8 cellular contexts compared by ENCODE assay signal in the genomic region with DNA sequence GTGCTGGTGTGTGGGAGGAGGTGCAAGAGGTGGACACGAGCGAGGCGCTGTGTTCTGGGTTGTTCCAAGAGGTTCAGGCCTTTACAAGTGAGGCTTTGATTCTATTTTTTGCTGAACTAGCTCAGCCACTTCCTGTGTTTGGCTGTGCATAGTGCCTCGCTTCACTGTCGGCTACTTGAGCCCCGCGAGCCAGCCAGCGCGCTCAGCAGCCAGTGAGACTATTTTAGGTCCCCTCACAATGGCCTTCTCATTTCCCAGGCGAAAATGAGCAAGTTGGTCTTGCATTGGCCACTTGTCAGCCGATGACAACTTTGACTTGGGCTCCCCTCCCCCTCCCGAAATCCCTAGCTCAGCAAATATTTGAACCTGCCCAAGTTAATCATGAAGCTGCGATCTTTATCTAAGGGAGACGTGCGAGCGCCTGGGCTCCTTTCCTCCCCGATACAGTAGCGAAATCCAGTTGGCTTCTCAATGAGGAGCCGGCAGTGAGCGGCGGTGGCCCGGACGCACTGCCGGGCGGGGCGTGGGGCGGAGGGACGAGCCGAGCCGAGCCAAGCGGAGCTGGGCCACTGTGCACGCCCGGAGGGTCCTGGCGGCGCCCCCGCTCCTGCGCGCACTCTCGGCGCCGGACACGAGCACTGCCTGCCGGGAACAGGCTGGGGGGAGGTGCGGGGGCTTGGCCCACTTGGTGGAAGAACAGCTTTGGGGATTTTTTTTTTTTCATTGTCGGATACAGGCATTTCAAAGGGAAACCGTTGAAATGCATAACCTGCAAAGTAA.
DNase-seq lines count a peak whose midpoint lies in the region; ATAC-seq and TF ChIP-seq lines count a peak whose summit lies in the region.

No MANE protein-coding gene starts in this region.

- H3K4me1 Mint-ChIP-seq in T-helper 1 cell treated with Interleukin-12 subunit alpha and Interleukin-12 subunit beta and Interleukin-4 antibody, amounts not matched to agents 30 μg/mL and 1 μg/mL, for 36 hours (ENCODE audit: low read depth) = peaks cover 61% of the 10 kb centered on the region

- H3K4me3 ChIP-seq in astrocyte of the spinal cord (ENCODE audit: low read depth, low read length) = peak overlapping the region; percentile 47
- peak overlapping the region; percentile 81 for H3K4me3 ChIP-seq in rectal smooth muscle tissue (ENCODE audit: low read length)

- no peaks in the 10 kb centered on the region for H3K27me3 ChIP-seq in rectal smooth muscle tissue (ENCODE audit: control insufficient read depth, insufficient read depth, low read length)

- ATAC-seq in GM19328 (IDR thresholded peaks at IDR 0.05; ENCODE audit: unreplicated experiment) = peak; percentile 74
- ATAC-seq in HG03457 (IDR thresholded peaks at IDR 0.05; ENCODE audit: unreplicated experiment) = peak; percentile 59

- H3K36me3 Mint-ChIP-seq in T-helper 1 cell treated with Interleukin-12 subunit alpha and Interleukin-12 subunit beta and Interleukin-4 antibody, amounts not matched to agents 30 μg/mL and 1 μg/mL, for 36 hours (ENCODE audit: low read depth) = peaks cover 25% of the 10 kb centered on the region

- DNase-seq in astrocyte of the spinal cord (ENCODE audit: low read depth, low spot score) (peak; percentile 67), hippocampal formation (lab: John Stamatoyannopoulos, UW) (peak; percentile 82 to 87), GOT3 (lab: John Stamatoyannopoulos, UW) (no peak)

- in situ Hi-C loops in astrocyte of the spinal cord (cut with HindIII; ENCODE audit: low sequenced_read_pairs) = no loop called here

- TF ChIP-seq CTCF in C4-2B (conservative IDR thresholded peaks at IDR 0.05) = no peak
- no peak for TF ChIP-seq CTCF in astrocyte of the spinal cord (IDR thresholded peaks at IDR 0.05; ENCODE audit: low read depth, low read length)

- H3K4me3 Mint-ChIP-seq in T-helper 1 cell treated with Interleukin-12 subunit alpha and Interleukin-12 subunit beta and Interleukin-4 antibody, amounts not matched to agents 30 μg/mL and 1 μg/mL, for 36 hours = peak overlapping the region; percentile 89

- no peaks in the 10 kb centered on the region for H3K27me3 Mint-ChIP-seq in T-helper 1 cell treated with Interleukin-12 subunit alpha and Interleukin-12 subunit beta and Interleukin-4 antibody, amounts not matched to agents 30 μg/mL and 1 μg/mL, for 36 hours (ENCODE audit: low read depth)

- H3K4me1 ChIP-seq in rectal smooth muscle tissue (ENCODE audit: control insufficient read depth, insufficient read depth, low read length) = peaks cover 47% of the 10 kb centered on the region

- H3K27ac Mint-ChIP-seq in T-helper 1 cell treated with Interleukin-12 subunit alpha and Interleukin-12 subunit beta and Interleukin-4 antibody, amounts not matched to agents 30 μg/mL and 1 μg/mL, for 36 hours = peak overlapping the region; percentile 87

- peak overlapping the region; percentile 66 for H3K9ac ChIP-seq in rectal smooth muscle tissue (ENCODE audit: low read length)

- H3K9me3 Mint-ChIP-seq in T-helper 1 cell treated with Interleukin-12 subunit alpha and Interleukin-12 subunit beta and Interleukin-4 antibody, amounts not matched to agents 30 μg/mL and 1 μg/mL, for 36 hours = no peaks in the 10 kb centered on the region

- H3K27ac ChIP-seq in C4-2B = peak overlapping the region; percentile 97
- H3K27ac ChIP-seq in rectal smooth muscle tissue (ENCODE audit: low read depth, low read length) = peak overlapping the region; percentile 88

- H3K36me3 ChIP-seq in rectal smooth muscle tissue (ENCODE audit: control insufficient read depth, insufficient read depth, low read length) = peaks cover 5% of the 10 kb centered on the region
